Comparison of ENCODE assay signal across 33 cellular contexts in the genomic region with DNA sequence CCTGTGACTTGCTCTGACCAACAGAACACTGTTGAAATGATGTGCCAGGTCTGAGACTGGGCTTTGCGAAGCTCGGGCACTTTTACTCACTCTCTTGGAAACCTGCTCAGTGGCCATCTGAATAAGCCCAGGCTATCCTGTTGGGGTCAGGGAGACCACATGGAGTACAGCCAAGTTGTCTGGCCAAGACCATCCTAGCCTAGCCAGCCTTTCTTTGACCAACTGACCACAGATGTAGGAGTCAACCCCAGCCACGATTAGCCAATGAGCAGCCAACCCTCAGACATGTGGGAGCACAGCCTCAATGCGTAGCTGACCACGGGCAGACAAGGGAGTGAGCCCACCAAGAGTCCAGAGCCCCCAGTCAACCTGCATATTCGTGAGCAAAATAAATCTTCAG. TPM values are rescaled to one million over a fixed set of nuclear protein-coding genes. Genes with fewer than 3 reads are reported as not detected.
"Had no signal": no experiment of that assay in that cellular context is flagged by ENCODE, and none has a peak within 500 bp of the region (broad histone marks: within the 10 kb centered on the region; RNA-seq: fewer than 3 reads in every experiment).

No MANE protein-coding gene starts in this region.

- H3K9me3 Mint-ChIP-seq: activated B cell treated with CpG ODN at 0.5 μM for 24 hours; activated CD8-positive, alpha-beta T cell treated with anti-CD3 and anti-CD28 coated beads for 36 hours; activated T-cell treated with anti-CD3 and anti-CD28 coated beads, Interleukin-2, amount 50 U/mL, for 72 hours; nephron; stimulated activated naive B cell treated with anti-CD40 and anti-IgM and Interleukin-4, amounts not matched to agents 10 μg/mL and 1 μg/mL and 100 μg/mL, for 72 hours; T-cell; T-helper 2 cell treated with Interferon-gamma antibody and Interleukin-4, amounts not matched to agents 5 μg/mL and 100 μg/mL, for 36 hours had no signal

- H3K27ac Mint-ChIP-seq: activated B cell treated with CpG ODN at 0.5 μM for 24 hours; activated CD8-positive, alpha-beta T cell treated with anti-CD3 and anti-CD28 coated beads for 36 hours; activated naive CD8-positive, alpha-beta T cell; activated T-cell treated with anti-CD3 and anti-CD28 coated beads, Interleukin-2, amount 50 U/mL, for 72 hours; nephron; stimulated activated naive B cell treated with anti-CD40 and anti-IgM and Interleukin-4, amounts not matched to agents 10 μg/mL and 1 μg/mL and 100 μg/mL, for 72 hours; T-helper 2 cell treated with Interferon-gamma antibody and Interleukin-4, amounts not matched to agents 5 μg/mL and 100 μg/mL, for 36 hours had no signal

- H3K4me1 ChIP-seq: body of pancreas, prostate gland had no signal

- FAIRE-seq: endothelial cell of umbilical vein had no signal

- H3K36me3 ChIP-seq: cardiac muscle cell, neutrophil, ovary, prostate gland had no signal

- H3K9me3 ChIP-seq: body of pancreas, neutrophil, ovary, prostate gland, stomach, suprapubic skin, tibial nerve had no signal

- H3K27ac ChIP-seq: body of pancreas, cardiac muscle cell, neutrophil, ovary, prostate gland, stomach, suprapubic skin, tibial nerve had no signal

- H3K27me3 Mint-ChIP-seq: activated B cell treated with CpG ODN at 0.5 μM for 24 hours; stimulated activated naive B cell treated with anti-CD40 and anti-IgM and Interleukin-4, amounts not matched to agents 10 μg/mL and 1 μg/mL and 100 μg/mL, for 72 hours; T-cell had no signal

- ATAC-seq: activated CD8-positive, alpha-beta T cell treated with anti-CD3 and anti-CD28 coated beads for 36 hours; activated T-cell treated with anti-CD3 and anti-CD28 coated beads, Interleukin-2, amount 50 U/mL, for 72 hours; body of pancreas; sciatic nerve; stimulated activated naive B cell treated with anti-CD40 and anti-IgM and Interleukin-4, amounts not matched to agents 10 μg/mL and 1 μg/mL and 100 μg/mL, for 72 hours had no signal

- H3K4me3 Mint-ChIP-seq: activated B cell treated with CpG ODN at 0.5 μM for 24 hours; activated CD8-positive, alpha-beta T cell treated with anti-CD3 and anti-CD28 coated beads for 36 hours; activated naive CD8-positive, alpha-beta T cell; activated T-cell treated with anti-CD3 and anti-CD28 coated beads, Interleukin-2, amount 50 U/mL, for 72 hours; nephron; stimulated activated naive B cell treated with anti-CD40 and anti-IgM and Interleukin-4, amounts not matched to agents 10 μg/mL and 1 μg/mL and 100 μg/mL, for 72 hours; T-cell; T-helper 2 cell treated with Interferon-gamma antibody and Interleukin-4, amounts not matched to agents 5 μg/mL and 100 μg/mL, for 36 hours had no signal

- H3K4me3 ChIP-seq: body of pancreas, cardiac muscle cell, ovary, prostate gland, smooth muscle cell, stomach, suprapubic skin, tibial nerve had no signal

- DNase-seq: activated B cell treated with CpG ODN at 0.5 μM for 24 hours; activated CD4-positive, alpha-beta T cell treated with anti-CD3 and anti-CD28 coated beads, Interleukin-2, amount 50 U/mL, for 1 hour; activated CD8-positive, alpha-beta T cell treated with anti-CD3 and anti-CD28 coated beads for 36 hours; activated effector memory CD4-positive, alpha-beta T cell treated with Interleukin-2 at 50 U/mL for 16 hours; activated naive CD4-positive, alpha-beta T cell treated with Interleukin-2 at 50 U/mL for 16 hours; activated T-cell treated with anti-CD3 and anti-CD28 coated beads for 4 hours; activated T-cell treated with anti-CD3 and anti-CD28 coated beads, Interleukin-2, amount 50 U/mL, for 72 hours; aorta; body of pancreas; cortex of kidney; foreskin fibroblast; hypothalamus; ovary; retina; stimulated activated CD4-positive, alpha-beta T cell treated with anti-CD3 and anti-CD28 coated beads, Interleukin-2, amount 100 ng/mL, for 24 hours; stimulated activated naive B cell treated with anti-CD40 and anti-IgM and Interleukin-4, amounts not matched to agents 10 μg/mL and 1 μg/mL and 100 μg/mL, for 72 hours; stomach; T-cell had no signal

- H3K27me3 ChIP-seq: body of pancreas, cardiac muscle cell, neutrophil, ovary, stomach, suprapubic skin, tibial nerve had no signal

RNA-seq across cellular contexts. Expression of gene CCR9, which starts 26.1 kb away (rescaled TPM):
- total RNA-seq: aorta, body of pancreas, cerebellum, endothelial cell of umbilical vein, kidney epithelial cell, smooth muscle cell, suprapubic skin, ureter had no signal
- polyA plus RNA-seq: endothelial cell of umbilical vein, esophagus, smooth muscle cell had no signal

RNA-seq across cellular contexts. Expression of gene CXCR6, which starts 30.8 kb away (rescaled TPM):
- total RNA-seq: activated B cell treated with CpG ODN at 0.5 μM for 24 hours, cardiac muscle cell, cerebellum, endothelial cell of umbilical vein, kidney epithelial cell had no signal
- polyA plus RNA-seq: endothelial cell of umbilical vein had no signal
